In the genomic region with DNA sequence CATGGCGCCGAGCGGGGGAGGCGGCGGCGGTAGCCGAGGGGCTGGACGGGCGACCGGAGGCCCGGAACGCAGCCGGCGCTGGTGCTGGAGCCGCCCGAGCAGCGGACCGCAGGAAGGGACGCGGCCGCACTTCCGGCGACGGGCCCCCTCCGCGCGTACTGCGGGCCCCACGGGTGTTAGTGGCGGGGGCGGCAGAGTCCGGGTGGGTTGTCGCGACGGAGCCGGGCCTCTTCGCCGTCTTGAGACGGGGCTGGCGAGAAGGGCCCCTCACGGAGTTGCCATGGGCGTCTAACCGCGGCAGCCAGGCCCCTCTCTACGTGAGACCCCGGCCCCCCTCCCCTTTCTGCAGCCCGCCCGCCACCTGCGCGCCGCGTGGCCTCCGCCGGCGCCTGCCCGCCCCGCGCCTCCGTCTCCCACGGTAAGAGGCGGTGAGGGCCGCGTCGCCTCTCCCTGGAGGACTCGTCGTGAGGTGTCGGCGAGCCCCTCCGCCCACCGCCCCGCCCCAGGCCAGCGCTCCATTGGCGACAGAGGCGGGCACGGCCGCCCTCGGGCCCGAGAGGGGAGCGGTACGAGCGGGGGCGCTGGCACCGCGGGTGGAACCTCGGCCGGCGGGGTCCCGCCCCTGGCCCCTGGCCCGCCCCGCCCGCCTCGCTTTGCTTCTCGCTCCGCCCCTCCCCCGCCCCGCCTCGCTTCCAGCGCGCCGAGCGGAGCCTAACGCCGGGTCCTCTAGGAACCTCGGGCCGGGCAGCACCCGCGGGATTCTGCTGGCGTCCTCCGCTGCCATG, we compare ENCODE assay signal across 1 cellular context.
TF ChIP-seq lines count a peak whose summit lies in the region.

A gene with protein sequence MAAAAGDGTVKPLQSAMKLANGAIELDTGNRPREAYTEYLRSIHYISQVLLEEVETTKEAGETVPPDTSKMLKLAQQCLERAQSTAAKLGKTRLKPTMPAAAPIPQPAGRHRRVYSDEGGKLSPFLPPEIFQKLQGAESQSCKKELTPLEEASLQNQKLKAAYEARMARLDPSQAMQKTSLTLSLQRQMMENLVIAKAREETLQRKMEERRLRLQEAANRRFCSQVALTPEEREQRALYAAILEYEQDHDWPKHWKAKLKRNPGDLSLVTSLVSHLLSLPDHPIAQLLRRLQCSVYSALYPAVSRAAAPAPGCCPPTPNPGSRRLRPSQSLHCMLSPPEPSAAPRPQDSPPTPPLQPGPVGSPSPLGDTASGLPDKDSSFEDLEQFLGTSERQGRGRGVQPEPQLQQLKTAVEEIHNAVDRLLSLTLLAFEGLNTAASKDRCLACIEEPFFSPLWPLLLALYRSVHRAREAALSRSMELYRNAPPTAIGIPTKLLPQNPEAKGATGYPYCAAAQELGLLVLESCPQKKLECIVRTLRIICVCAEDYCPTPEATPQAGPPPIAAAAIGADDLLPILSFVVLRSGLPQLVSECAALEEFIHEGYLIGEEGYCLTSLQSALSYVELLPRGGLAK (minus strand): TSS at position 40 of the 785 bp plus-strand sequence. CDS start 37 bp downstream, at position 3.
A gene with protein sequence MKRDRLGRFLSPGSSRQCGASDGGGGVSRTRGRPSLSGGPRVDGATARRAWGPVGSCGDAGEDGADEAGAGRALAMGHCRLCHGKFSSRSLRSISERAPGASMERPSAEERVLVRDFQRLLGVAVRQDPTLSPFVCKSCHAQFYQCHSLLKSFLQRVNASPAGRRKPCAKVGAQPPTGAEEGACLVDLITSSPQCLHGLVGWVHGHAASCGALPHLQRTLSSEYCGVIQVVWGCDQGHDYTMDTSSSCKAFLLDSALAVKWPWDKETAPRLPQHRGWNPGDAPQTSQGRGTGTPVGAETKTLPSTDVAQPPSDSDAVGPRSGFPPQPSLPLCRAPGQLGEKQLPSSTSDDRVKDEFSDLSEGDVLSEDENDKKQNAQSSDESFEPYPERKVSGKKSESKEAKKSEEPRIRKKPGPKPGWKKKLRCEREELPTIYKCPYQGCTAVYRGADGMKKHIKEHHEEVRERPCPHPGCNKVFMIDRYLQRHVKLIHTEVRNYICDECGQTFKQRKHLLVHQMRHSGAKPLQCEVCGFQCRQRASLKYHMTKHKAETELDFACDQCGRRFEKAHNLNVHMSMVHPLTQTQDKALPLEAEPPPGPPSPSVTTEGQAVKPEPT (plus strand): TSS at position 679 of the 785 bp plus-strand sequence. CDS start 104 bp downstream, at position 783.

TF ChIP-seq in HEK293, 187 proteins besides CTCF, POLR2A, EP300 and RAD21 (continued from another document and continues in another):
- TF ChIP-seq, protein P1, sequence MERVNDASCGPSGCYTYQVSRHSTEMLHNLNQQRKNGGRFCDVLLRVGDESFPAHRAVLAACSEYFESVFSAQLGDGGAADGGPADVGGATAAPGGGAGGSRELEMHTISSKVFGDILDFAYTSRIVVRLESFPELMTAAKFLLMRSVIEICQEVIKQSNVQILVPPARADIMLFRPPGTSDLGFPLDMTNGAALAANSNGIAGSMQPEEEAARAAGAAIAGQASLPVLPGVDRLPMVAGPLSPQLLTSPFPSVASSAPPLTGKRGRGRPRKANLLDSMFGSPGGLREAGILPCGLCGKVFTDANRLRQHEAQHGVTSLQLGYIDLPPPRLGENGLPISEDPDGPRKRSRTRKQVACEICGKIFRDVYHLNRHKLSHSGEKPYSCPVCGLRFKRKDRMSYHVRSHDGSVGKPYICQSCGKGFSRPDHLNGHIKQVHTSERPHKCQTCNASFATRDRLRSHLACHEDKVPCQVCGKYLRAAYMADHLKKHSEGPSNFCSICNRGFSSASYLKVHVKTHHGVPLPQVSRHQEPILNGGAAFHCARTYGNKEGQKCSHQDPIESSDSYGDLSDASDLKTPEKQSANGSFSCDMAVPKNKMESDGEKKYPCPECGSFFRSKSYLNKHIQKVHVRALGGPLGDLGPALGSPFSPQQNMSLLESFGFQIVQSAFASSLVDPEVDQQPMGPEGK (tag by site-specific recombination; IDR thresholded peaks at IDR 0.05) = peak; percentile 88
- TF ChIP-seq ZNF624 (tag by site-specific recombination; IDR thresholded peaks at IDR 0.05) = no peak
- TF ChIP-seq GLIS1 (tag by site-specific recombination; IDR thresholded peaks at IDR 0.05) = peak; percentile 26; the same call in 1 of the 2 replicates
- TF ChIP-seq, protein P2, sequence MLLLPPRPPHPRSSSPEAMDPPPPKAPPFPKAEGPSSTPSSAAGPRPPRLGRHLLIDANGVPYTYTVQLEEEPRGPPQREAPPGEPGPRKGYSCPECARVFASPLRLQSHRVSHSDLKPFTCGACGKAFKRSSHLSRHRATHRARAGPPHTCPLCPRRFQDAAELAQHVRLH (tag by site-specific recombination; IDR thresholded peaks at IDR 0.05) = peak; percentile 55; the same call in 1 of the 2 replicates
- TF ChIP-seq GLI2 (tag by site-specific recombination; IDR thresholded peaks at IDR 0.05; ENCODE audit: borderline replicate concordance, low read depth) = no peak
- 0 out of 2 replicates have a peak, but pooled peaks have one; percentile 31 for TF ChIP-seq ZNF768 (tag by site-specific recombination; IDR thresholded peaks at IDR 0.05)
- TF ChIP-seq HOXC10 (CRISPR knock-in tag; IDR thresholded peaks at IDR 0.05) = no peak
- 0 out of 2 replicates have a peak, but pooled peaks have one; percentile 14 for TF ChIP-seq ZNF549 (tag by site-specific recombination; IDR thresholded peaks at IDR 0.05)
- TF ChIP-seq ZNF391 (tag by site-specific recombination; IDR thresholded peaks at IDR 0.05; ENCODE audit: borderline replicate concordance, low read depth) = peak; percentile 82; the same call in 1 of the 2 replicates
- TF ChIP-seq KLF1 (tag by site-specific recombination; IDR thresholded peaks at IDR 0.05) = peak; percentile 78
- no peak for TF ChIP-seq ZNF146 (tag by site-specific recombination; IDR thresholded peaks at IDR 0.05)
- TF ChIP-seq, protein P3, sequence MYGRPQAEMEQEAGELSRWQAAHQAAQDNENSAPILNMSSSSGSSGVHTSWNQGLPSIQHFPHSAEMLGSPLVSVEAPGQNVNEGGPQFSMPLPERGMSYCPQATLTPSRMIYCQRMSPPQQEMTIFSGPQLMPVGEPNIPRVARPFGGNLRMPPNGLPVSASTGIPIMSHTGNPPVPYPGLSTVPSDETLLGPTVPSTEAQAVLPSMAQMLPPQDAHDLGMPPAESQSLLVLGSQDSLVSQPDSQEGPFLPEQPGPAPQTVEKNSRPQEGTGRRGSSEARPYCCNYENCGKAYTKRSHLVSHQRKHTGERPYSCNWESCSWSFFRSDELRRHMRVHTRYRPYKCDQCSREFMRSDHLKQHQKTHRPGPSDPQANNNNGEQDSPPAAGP (tag by site-specific recombination; IDR thresholded peaks at IDR 0.05) = peak; percentile 55; the same call in 1 of the 2 replicates
- TF ChIP-seq, protein P4, sequence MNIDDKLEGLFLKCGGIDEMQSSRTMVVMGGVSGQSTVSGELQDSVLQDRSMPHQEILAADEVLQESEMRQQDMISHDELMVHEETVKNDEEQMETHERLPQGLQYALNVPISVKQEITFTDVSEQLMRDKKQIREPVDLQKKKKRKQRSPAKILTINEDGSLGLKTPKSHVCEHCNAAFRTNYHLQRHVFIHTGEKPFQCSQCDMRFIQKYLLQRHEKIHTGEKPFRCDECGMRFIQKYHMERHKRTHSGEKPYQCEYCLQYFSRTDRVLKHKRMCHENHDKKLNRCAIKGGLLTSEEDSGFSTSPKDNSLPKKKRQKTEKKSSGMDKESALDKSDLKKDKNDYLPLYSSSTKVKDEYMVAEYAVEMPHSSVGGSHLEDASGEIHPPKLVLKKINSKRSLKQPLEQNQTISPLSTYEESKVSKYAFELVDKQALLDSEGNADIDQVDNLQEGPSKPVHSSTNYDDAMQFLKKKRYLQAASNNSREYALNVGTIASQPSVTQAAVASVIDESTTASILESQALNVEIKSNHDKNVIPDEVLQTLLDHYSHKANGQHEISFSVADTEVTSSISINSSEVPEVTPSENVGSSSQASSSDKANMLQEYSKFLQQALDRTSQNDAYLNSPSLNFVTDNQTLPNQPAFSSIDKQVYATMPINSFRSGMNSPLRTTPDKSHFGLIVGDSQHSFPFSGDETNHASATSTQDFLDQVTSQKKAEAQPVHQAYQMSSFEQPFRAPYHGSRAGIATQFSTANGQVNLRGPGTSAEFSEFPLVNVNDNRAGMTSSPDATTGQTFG (tag by site-specific recombination; IDR thresholded peaks at IDR 0.05; ENCODE audit: borderline replicate concordance) = 0 out of 2 replicates have a peak, but pooled peaks have one; percentile 32
- TF ChIP-seq ZNF214 (tag by site-specific recombination; IDR thresholded peaks at IDR 0.05; ENCODE audit: borderline replicate concordance) = no peak
- no peak; the same call in 1 of the 2 replicates for TF ChIP-seq GLI4 (tag by site-specific recombination; IDR thresholded peaks at IDR 0.05)
- TF ChIP-seq, protein P5, sequence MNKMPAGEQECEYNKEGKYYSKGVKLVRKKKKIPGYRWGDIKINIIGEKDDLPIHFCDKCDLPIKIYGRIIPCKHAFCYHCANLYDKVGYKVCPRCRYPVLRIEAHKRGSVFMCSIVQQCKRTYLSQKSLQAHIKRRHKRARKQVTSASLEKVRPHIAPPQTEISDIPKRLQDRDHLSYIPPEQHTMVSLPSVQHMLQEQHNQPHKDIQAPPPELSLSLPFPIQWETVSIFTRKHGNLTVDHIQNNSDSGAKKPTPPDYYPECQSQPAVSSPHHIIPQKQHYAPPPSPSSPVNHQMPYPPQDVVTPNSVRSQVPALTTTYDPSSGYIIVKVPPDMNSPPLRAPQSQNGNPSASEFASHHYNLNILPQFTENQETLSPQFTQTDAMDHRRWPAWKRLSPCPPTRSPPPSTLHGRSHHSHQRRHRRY (tag by site-specific recombination; IDR thresholded peaks at IDR 0.05) = no peak
- TF ChIP-seq ZNF121 (tag by site-specific recombination; IDR thresholded peaks at IDR 0.05) = 0 out of 2 replicates have a peak, but pooled peaks have one; percentile 24
- peak; percentile 28; the same call in 1 of the 2 replicates for TF ChIP-seq SP3 (tag by site-specific recombination; IDR thresholded peaks at IDR 0.05)
- TF ChIP-seq PRDM1 (tag by site-specific recombination; IDR thresholded peaks at IDR 0.05) = no peak
- TF ChIP-seq, protein P6, sequence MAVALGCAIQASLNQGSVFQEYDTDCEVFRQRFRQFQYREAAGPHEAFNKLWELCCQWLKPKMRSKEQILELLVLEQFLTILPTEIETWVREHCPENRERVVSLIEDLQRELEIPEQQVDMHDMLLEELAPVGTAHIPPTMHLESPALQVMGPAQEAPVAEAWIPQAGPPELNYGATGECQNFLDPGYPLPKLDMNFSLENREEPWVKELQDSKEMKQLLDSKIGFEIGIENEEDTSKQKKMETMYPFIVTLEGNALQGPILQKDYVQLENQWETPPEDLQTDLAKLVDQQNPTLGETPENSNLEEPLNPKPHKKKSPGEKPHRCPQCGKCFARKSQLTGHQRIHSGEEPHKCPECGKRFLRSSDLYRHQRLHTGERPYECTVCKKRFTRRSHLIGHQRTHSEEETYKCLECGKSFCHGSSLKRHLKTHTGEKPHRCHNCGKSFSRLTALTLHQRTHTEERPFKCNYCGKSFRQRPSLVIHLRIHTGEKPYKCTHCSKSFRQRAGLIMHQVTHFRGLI (tag by site-specific recombination; IDR thresholded peaks at IDR 0.05) = no peak
- peak; percentile 97 for TF ChIP-seq ZSCAN30 (tag by site-specific recombination; IDR thresholded peaks at IDR 0.05)
- no peak for TF ChIP-seq ZBTB1 (tag by site-specific recombination; IDR thresholded peaks at IDR 0.05)
- TF ChIP-seq ZNF777 (tag by site-specific recombination; IDR thresholded peaks at IDR 0.05; ENCODE audit: borderline replicate concordance) = peak; percentile 43; the same call in 1 of the 2 replicates
- no peak for TF ChIP-seq WT1 (tag by site-specific recombination; IDR thresholded peaks at IDR 0.05)
- TF ChIP-seq, protein P7, sequence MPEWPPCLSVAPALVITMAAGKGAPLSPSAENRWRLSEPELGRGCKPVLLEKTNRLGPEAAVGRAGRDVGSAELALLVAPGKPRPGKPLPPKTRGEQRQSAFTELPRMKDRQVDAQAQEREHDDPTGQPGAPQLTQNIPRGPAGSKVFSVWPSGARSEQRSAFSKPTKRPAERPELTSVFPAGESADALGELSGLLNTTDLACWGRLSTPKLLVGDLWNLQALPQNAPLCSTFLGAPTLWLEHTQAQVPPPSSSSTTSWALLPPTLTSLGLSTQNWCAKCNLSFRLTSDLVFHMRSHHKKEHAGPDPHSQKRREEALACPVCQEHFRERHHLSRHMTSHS (tag by site-specific recombination; IDR thresholded peaks at IDR 0.05) = no peak
- TF ChIP-seq, protein P8, sequence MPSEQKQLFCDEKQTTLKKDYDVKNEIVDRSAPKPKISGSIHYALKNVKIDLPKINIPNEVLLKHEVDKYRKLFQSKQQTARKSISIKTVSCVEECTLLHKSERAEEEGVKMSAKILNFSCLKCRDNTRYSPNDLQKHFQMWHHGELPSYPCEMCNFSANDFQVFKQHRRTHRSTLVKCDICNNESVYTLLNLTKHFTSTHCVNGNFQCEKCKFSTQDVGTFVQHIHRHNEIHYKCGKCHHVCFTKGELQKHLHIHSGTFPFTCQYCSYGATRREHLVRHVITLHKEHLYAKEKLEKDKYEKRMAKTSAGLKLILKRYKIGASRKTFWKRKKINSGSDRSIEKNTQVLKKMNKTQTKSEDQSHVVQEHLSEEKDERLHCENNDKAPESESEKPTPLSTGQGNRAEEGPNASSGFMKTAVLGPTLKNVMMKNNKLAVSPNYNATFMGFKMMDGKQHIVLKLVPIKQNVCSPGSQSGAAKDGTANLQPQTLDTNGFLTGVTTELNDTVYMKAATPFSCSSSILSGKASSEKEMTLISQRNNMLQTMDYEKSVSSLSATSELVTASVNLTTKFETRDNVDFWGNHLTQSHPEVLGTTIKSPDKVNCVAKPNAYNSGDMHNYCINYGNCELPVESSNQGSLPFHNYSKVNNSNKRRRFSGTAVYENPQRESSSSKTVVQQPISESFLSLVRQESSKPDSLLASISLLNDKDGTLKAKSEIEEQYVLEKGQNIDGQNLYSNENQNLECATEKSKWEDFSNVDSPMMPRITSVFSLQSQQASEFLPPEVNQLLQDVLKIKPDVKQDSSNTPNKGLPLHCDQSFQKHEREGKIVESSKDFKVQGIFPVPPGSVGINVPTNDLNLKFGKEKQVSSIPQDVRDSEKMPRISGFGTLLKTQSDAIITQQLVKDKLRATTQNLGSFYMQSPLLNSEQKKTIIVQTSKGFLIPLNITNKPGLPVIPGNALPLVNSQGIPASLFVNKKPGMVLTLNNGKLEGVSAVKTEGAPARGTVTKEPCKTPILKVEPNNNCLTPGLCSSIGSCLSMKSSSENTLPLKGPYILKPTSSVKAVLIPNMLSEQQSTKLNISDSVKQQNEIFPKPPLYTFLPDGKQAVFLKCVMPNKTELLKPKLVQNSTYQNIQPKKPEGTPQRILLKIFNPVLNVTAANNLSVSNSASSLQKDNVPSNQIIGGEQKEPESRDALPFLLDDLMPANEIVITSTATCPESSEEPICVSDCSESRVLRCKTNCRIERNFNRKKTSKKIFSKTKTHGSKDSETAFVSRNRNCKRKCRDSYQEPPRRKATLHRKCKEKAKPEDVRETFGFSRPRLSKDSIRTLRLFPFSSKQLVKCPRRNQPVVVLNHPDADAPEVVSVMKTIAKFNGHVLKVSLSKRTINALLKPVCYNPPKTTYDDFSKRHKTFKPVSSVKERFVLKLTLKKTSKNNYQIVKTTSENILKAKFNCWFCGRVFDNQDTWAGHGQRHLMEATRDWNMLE (tag by site-specific recombination; conservative IDR thresholded peaks at IDR 0.05; ENCODE audit: low read depth) = no peak
